11 cellular contexts compared by ENCODE assay signal in the genomic region with DNA sequence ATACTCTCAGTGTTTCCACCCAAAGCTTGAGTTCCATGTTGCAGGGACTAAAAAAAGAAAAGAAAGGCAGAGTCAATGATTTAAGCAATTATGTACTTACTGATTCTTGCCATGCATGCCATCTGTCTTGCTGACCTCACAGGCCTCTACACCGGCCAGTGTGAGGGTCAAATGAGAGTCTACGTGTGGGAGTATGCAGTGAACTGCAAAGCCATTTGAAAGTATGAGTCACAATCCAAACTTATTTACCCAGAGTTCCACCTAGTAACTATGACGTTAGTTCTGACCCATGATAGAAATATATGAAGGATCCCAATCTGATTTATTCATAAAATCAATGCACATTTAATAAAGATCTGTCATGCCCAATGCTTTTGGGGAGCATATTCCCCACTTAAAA. TPM values are rescaled to one million over a fixed set of nuclear protein-coding genes. Genes with fewer than 3 reads are reported as not detected.
A peak's percentile ranks its signal among the peaks of the same experiment; 100 is the strongest.
DNase-seq lines count a peak whose midpoint lies in the region; ATAC-seq lines count a peak whose summit lies in the region.
"Had no signal": no experiment of that assay in that cellular context is flagged by ENCODE, and none has a peak within 500 bp of the region (broad histone marks: within the 10 kb centered on the region; RNA-seq: fewer than 3 reads in every experiment).

No MANE protein-coding gene starts in this region.

- DNase-seq in EL = peak; percentile 86
- DNase-seq in LHCN-M2 (ENCODE audit: low read depth) = peak; percentile 35
- DNase-seq in iris pigment epithelial cell (ENCODE audit: low read depth) = peak; percentile 38
- DNase-seq in NCI-H1048 (lab: John Stamatoyannopoulos, UW) = no peak
- DNase-seq in NCI-H128 (lab: John Stamatoyannopoulos, UW; ENCODE audit: unreplicated experiment) = no peak
- DNase-seq in stimulated activated CD4-positive, alpha-beta T cell treated with anti-CD3 and anti-CD28 coated beads, Interleukin-12 subunit alpha, Interleukin-12 subunit beta, amount 100 ng/mL, for 4 hours = no peak
- DNase-seq in GM19238 (ENCODE audit: insufficient read length, low spot score) = no peak
- DNase-seq: activated CD4-positive, alpha-beta T cell treated with anti-CD3 and anti-CD28 coated beads, Interleukin-2, amount 50 U/mL, for 4 hours; amniotic stem cell; DMS79 had no signal

- peak; percentile 66 for ATAC-seq in HG02588 (IDR thresholded peaks at IDR 0.05; ENCODE audit: unreplicated experiment)

RNA-seq across cellular contexts. Expression of gene PDE1C, which starts 26.5 kb away (rescaled TPM):
- 0.06 TPM in 1 of 2 replicates, not detected in the other for total RNA-seq in LHCN-M2 (2014; rRNA removed)
- 2.9 TPM for polyA plus RNA-seq in LHCN-M2 (2012)

Comparison
In these comparisons a context has a peak if more than half of its experiments do, and no peak if none do; other contexts are left out.
1. DNase-seq: peak in EL (single experiment), LHCN-M2 (single experiment) and iris pigment epithelial cell (single experiment); none in NCI-H1048 (single experiment), NCI-H128 (single experiment), stimulated activated CD4-positive, alpha-beta T cell treated with anti-CD3 and anti-CD28 coated beads, Interleukin-12 subunit alpha, Interleukin-12 subunit beta, amount 100 ng/mL, for 4 hours (single experiment) and GM19238 (single experiment).